ENCODE assay signal across 8 cellular contexts in genomic region chr19:41298327-41298964, GRCh38. TPM values are rescaled to one million over a fixed set of nuclear protein-coding genes. Genes with fewer than 3 reads are reported as not detected.
DNase-seq lines count a peak whose midpoint lies in the region; ATAC-seq, FAIRE-seq and TF ChIP-seq lines count a peak whose summit lies in the region.

No MANE protein-coding gene starts in this region.

- POLR2A ChIA-PET in CD8-positive, alpha-beta T cell (lab: Charles Lee) = interaction anchor here (0.6 to 9.4 kb wide), 3 partner anchors 11 to 878 kb away, joined by 3 to 48 read pairs (median 7); partner anchors contain the start of gene HNRNPUL1
- POLR2A ChIA-PET in WTC11 (lab: Charles Lee) = no interaction called here

- peaks cover 47% of the 10 kb centered on the region for H3K79me2 ChIP-seq in osteoblast (ENCODE audit: insufficient read depth, low read length)

- CTCF ChIA-PET in CD8-positive, alpha-beta T cell (lab: Charles Lee) = interaction anchor here (0.6 to 3.6 kb wide), 3 partner anchors 10 to 154 kb away, joined by 3 to 19 read pairs (median 3); no protein-coding TSS in a partner anchor
- CTCF ChIA-PET in WTC11 (lab: Charles Lee) = interaction anchor here (1.4 to 1.9 kb wide), 2 partner anchors 10 to 35 kb away, joined by 4 to 7 read pairs; no protein-coding TSS in a partner anchor

- FAIRE-seq in GM12892 (lab: Jason Lieb, UNC) = no peak

- peak overlapping the region; percentile 40 for H3K4me2 ChIP-seq in osteoblast (ENCODE audit: insufficient read depth, low read length)

- peaks cover 79% of the 10 kb centered on the region for H3K4me1 Mint-ChIP-seq in CD8-positive, alpha-beta T cell (ENCODE audit: low read depth)
- no peaks in the 10 kb centered on the region for H3K4me1 Mint-ChIP-seq in WTC11

- H3K9me3 Mint-ChIP-seq in CD8-positive, alpha-beta T cell = no peaks in the 10 kb centered on the region
- H3K9me3 Mint-ChIP-seq in WTC11 = no peaks in the 10 kb centered on the region

- no peaks in the 10 kb centered on the region for H3K9me3 ChIP-seq in CD8-positive, alpha-beta T cell (ENCODE audit: low read length)
- H3K9me3 ChIP-seq in osteoblast (ENCODE audit: low read depth, low read length) = no peaks in the 10 kb centered on the region

- peaks cover 20% of the 10 kb centered on the region for H4K20me1 ChIP-seq in osteoblast (ENCODE audit: insufficient read depth, low read length)

- intact Hi-C loops in CD8-positive, alpha-beta T cell (cut with DNase I, micrococcal nuclease) = no loop called here

- no peak overlapping the region for H2AFZ ChIP-seq in osteoblast (ENCODE audit: low read length)

- H3K27ac Mint-ChIP-seq in CD8-positive, alpha-beta T cell = peak overlapping the region; percentile 89
- peak overlapping the region; percentile 78 for H3K27ac Mint-ChIP-seq in WTC11

- peak overlapping the region; percentile 19 for H3K4me3 Mint-ChIP-seq in CD8-positive, alpha-beta T cell
- H3K4me3 Mint-ChIP-seq in WTC11 = no peak overlapping the region

- no peak overlapping the region for H3K4me3 ChIP-seq in CD8-positive, alpha-beta T cell (ENCODE audit: low read depth, low read length)
- H3K4me3 ChIP-seq in HFF-Myc (replicated peaks; ENCODE audit: low read depth, low read length) (no peak overlapping the region), fibroblast of pulmonary artery (replicated peaks; ENCODE audit: low read depth, low read length) (no peak overlapping the region), osteoblast (ENCODE audit: insufficient read depth, low read length) (no peak overlapping the region)

- no peak for TF ChIP-seq CTCF in CD8-positive, alpha-beta T cell (IDR thresholded peaks at IDR 0.05)
- no peak for TF ChIP-seq CTCF in HFF-Myc (IDR thresholded peaks at IDR 0.05; ENCODE audit: low read depth, low read length, missing control alignments)
- no peak for TF ChIP-seq CTCF in WTC11 (IDR thresholded peaks at IDR 0.05)
- TF ChIP-seq CTCF in fibroblast of pulmonary artery (IDR thresholded peaks at IDR 0.05; ENCODE audit: low read length, missing control alignments) = no peak
- TF ChIP-seq CTCF in osteoblast (IDR thresholded peaks at IDR 0.05; ENCODE audit: extremely low read depth, low read depth, low read length) = no peak

- H3K36me3 ChIP-seq in CD8-positive, alpha-beta T cell (ENCODE audit: insufficient read depth, low read length) = peaks cover 44% of the 10 kb centered on the region
- peaks cover 88% of the 10 kb centered on the region for H3K36me3 ChIP-seq in osteoblast (ENCODE audit: insufficient read depth, low read length)

- ATAC-seq in CD8-positive, alpha-beta T cell = peak; percentile 10
- ATAC-seq in WTC11 (no peak), HG03565 (IDR thresholded peaks at IDR 0.05; ENCODE audit: unreplicated experiment) (no peak)

- H3K36me3 Mint-ChIP-seq in CD8-positive, alpha-beta T cell = peaks cover 96% of the 10 kb centered on the region
- peaks cover 94% of the 10 kb centered on the region for H3K36me3 Mint-ChIP-seq in WTC11

- DNase-seq in CD8-positive, alpha-beta T cell = peak in 4 of 7 experiments; percentile 46 to 70 (median 64)
- DNase-seq in HFF-Myc (ENCODE audit: extremely low read depth, low read depth) (peak; percentile 37), WTC11 (ENCODE audit: low spot score) (no peak), fibroblast of pulmonary artery (ENCODE audit: low read depth) (peak; percentile 74), osteoblast (ENCODE audit: insufficient read length, low spot score, missing footprints) (peak; percentile 96), GM12892 (ENCODE audit: insufficient read length) (no peak), NCI-H524 (lab: John Stamatoyannopoulos, UW) (no peak)

- no peak for TF ChIP-seq POLR2A in GM12892 (IDR thresholded peaks at IDR 0.05; ENCODE audit: low read depth, low read length)

- peaks cover 75% of the 10 kb centered on the region for H3K4me1 ChIP-seq in CD8-positive, alpha-beta T cell (ENCODE audit: insufficient read depth, low read length)
- peaks cover 34% of the 10 kb centered on the region for H3K4me1 ChIP-seq in osteoblast (ENCODE audit: insufficient read depth, low read length)

- H3K27me3 ChIP-seq in CD8-positive, alpha-beta T cell (ENCODE audit: insufficient read depth, low read length) = no peaks in the 10 kb centered on the region
- H3K27me3 ChIP-seq in osteoblast (ENCODE audit: insufficient read depth, low read length) = no peaks in the 10 kb centered on the region

- H3K27me3 Mint-ChIP-seq in CD8-positive, alpha-beta T cell (ENCODE audit: low read depth) = no peaks in the 10 kb centered on the region
- no peaks in the 10 kb centered on the region for H3K27me3 Mint-ChIP-seq in WTC11 (ENCODE audit: low read depth)

- peak overlapping the region; percentile 37 for H3K27ac ChIP-seq in CD8-positive, alpha-beta T cell (ENCODE audit: low read depth, low read length)
- peak overlapping the region; percentile 99 for H3K27ac ChIP-seq in osteoblast (ENCODE audit: low read depth, low read length)

TF ChIP-seq in WTC11, 78 proteins besides CTCF, POLR2A, EP300 and RAD21:
- no peak for TF ChIP-seq ZNF219 (CRISPR knock-in tag; IDR thresholded peaks at IDR 0.05; ENCODE audit: borderline replicate concordance)
- no peak for TF ChIP-seq JAZF1 (CRISPR knock-in tag; IDR thresholded peaks at IDR 0.05)
- no peak for TF ChIP-seq MYBL2 (CRISPR knock-in tag; IDR thresholded peaks at IDR 0.05)
- no peak for TF ChIP-seq MAX (CRISPR knock-in tag; IDR thresholded peaks at IDR 0.05)
- TF ChIP-seq JUN (CRISPR knock-in tag; IDR thresholded peaks at IDR 0.05) = no peak
- TF ChIP-seq AR (CRISPR knock-in tag; IDR thresholded peaks at IDR 0.05) = no peak
- TF ChIP-seq PREB (CRISPR knock-in tag; IDR thresholded peaks at IDR 0.05; ENCODE audit: borderline replicate concordance) = no peak
- TF ChIP-seq FOXP4 (CRISPR knock-in tag; IDR thresholded peaks at IDR 0.05) = no peak
- no peak for TF ChIP-seq ZNF232 (CRISPR knock-in tag; IDR thresholded peaks at IDR 0.05)

RNA-seq across cellular contexts. Expression of gene CCDC97, which starts 11.5 kb away (rescaled TPM):
- total RNA-seq in CD8-positive, alpha-beta T cell = 10 to 100 TPM; 32.0 to 33.5 TPM
- 29.7 to 31.4 TPM (median 30.8 TPM) in 3 replicates for total RNA-seq in WTC11 (2021)
- 9.0 and 11.2 TPM in 2 replicates for total RNA-seq in osteoblast
- polyA plus RNA-seq in GM12892 (2012; ENCODE audit: missing spikeins) = 12.6 TPM

RNA-seq across cellular contexts. Expression of gene HNRNPUL1, which starts 34.3 kb away (rescaled TPM):
- total RNA-seq in CD8-positive, alpha-beta T cell = 100 to 1,000 TPM; 416 to 448 TPM
- total RNA-seq in WTC11 (2021) = 246 to 282 TPM (median 257 TPM) in 3 replicates
- 113 and 114 TPM in 2 replicates for total RNA-seq in osteoblast
- polyA plus RNA-seq in GM12892 (2012; ENCODE audit: missing spikeins) = 128 TPM

RNA-seq across cellular contexts. Expression of gene TGFB1, which starts 55.3 kb away (rescaled TPM):
- 100 to 1,000 TPM; 652 to 710 TPM for total RNA-seq in CD8-positive, alpha-beta T cell
- total RNA-seq in WTC11 (2021) (10.4 to 11.8 TPM (median 11.0 TPM) in 3 replicates), osteoblast (17.4 and 21.2 TPM in 2 replicates)
- polyA plus RNA-seq in GM12892 (2012; ENCODE audit: missing spikeins) = 23.4 TPM

Comparison
In these comparisons a context has a peak if more than half of its experiments do, and no peak if none do; other contexts are left out.
1. DNase-seq: peak in CD8-positive, alpha-beta T cell (4 of 7), HFF-Myc (single experiment), fibroblast of pulmonary artery (single experiment) and osteoblast (single experiment); none in WTC11 (single experiment), GM12892 (single experiment) and NCI-H524 (0 of 2).
2. RNA of gene TGFB1, which starts 55.3 kb away (total RNA-seq): 652 to 710 TPM in CD8-positive, alpha-beta T cell; 17.4 to 21.2 TPM in osteoblast and 10.4 to 11.8 TPM in WTC11; every median in the first group is over 10 times any median in the second.